In genomic region chr6:169839029-169839481, GRCh38 we compare ENCODE assay signal across 16 cellular contexts.
A peak's percentile ranks its signal among the peaks of the same experiment; 100 is the strongest.
DNase-seq lines count a peak whose midpoint lies in the region; ATAC-seq and TF ChIP-seq lines count a peak whose summit lies in the region.
"Had no signal": no experiment of that assay in that cellular context is flagged by ENCODE, and none has a peak within 500 bp of the region (broad histone marks: within the 10 kb centered on the region; RNA-seq: fewer than 3 reads in every experiment).

No MANE protein-coding gene starts in this region.

- H3K27me3 ChIP-seq in H7 (ENCODE audit: control insufficient read depth, insufficient read depth, low read length) (no peaks in the 10 kb centered on the region), sigmoid colon (peaks cover 0 to 7% (median 0%) of the 10 kb centered on the region in 3 donors)

- no peaks in the 10 kb centered on the region for H3K9me3 ChIP-seq in sigmoid colon
- H3K9me3 ChIP-seq: breast epithelium, neutrophil had no signal

- peak; percentile 61 for DNase-seq in NCI-H82 (lab: John Stamatoyannopoulos, UW)
- no peak for DNase-seq in NCI-H82 treated with DMSO at 0.1 percent for 48 hours (lab: John Stamatoyannopoulos, UW; ENCODE audit: unreplicated experiment)
- DNase-seq in H7 = peak; percentile 63
- peak; percentile 43 for DNase-seq in coronary artery (ENCODE audit: low spot score)
- DNase-seq in sigmoid colon = peak; percentile 59
- DNase-seq in GM19238 (ENCODE audit: insufficient read length, low spot score) = no peak
- no peak for DNase-seq in KG1 (lab: John Stamatoyannopoulos, UW)
- DNase-seq: GM23248; NCI-H226; stimulated activated CD4-positive, alpha-beta T cell treated with anti-CD3 and anti-CD28 coated beads, Interleukin-12 subunit alpha, Interleukin-12 subunit beta, amount 100 ng/mL, for 4 hours; T-helper 9 cell had no signal

- intact Hi-C loops in sigmoid colon (cut with DNase I) = no loop called here

- 94% methylated on average over 27 of the region's 27 CpGs for WGBS in sigmoid colon, 2 donors

- TF ChIP-seq CTCF in coronary artery (IDR thresholded peaks at IDR 0.05) = no peak
- TF ChIP-seq CTCF in sigmoid colon (IDR thresholded peaks at IDR 0.05) = no peak

- TF ChIP-seq POLR2A in sigmoid colon (IDR thresholded peaks at IDR 0.05) = no peak

- no peak for TF ChIP-seq EP300 in sigmoid colon (IDR thresholded peaks at IDR 0.05)

- no peak overlapping the region for H3K4me3 ChIP-seq in H7 (ENCODE audit: insufficient read depth, low read depth, low read length)
- no peak overlapping the region for H3K4me3 ChIP-seq in coronary artery
- no peak overlapping the region for H3K4me3 ChIP-seq in sigmoid colon
- H3K4me3 ChIP-seq: breast epithelium, GM23248 had no signal

- no peak for ATAC-seq in GM18502 (IDR thresholded peaks at IDR 0.05; ENCODE audit: poor library complexity, unreplicated experiment)

- H3K36me3 ChIP-seq in H7 (replicated peaks; ENCODE audit: control insufficient read depth, insufficient read depth, low read length) (no peaks in the 10 kb centered on the region), sigmoid colon (no peaks in the 10 kb centered on the region)
- H3K36me3 ChIP-seq: breast epithelium, neutrophil had no signal

- H3K27ac ChIP-seq in coronary artery (no peak overlapping the region), sigmoid colon (no peak overlapping the region)
- H3K27ac ChIP-seq: breast epithelium, C4-2B, GM23248, KMS-11, neutrophil had no signal

- no peaks in the 10 kb centered on the region for H3K4me1 ChIP-seq in sigmoid colon
- H3K4me1 ChIP-seq: breast epithelium had no signal

Comparison
In these comparisons a context has a peak if more than half of its experiments do, and no peak if none do; other contexts are left out.
1. DNase-seq: peak in NCI-H82 (single experiment), H7 (single experiment), coronary artery (single experiment) and sigmoid colon (single experiment); none in NCI-H82 treated with DMSO at 0.1 percent for 48 hours (single experiment), GM19238 (single experiment) and KG1 (single experiment).